Comparison of ENCODE assay signal across 9 cellular contexts in the genomic region with DNA sequence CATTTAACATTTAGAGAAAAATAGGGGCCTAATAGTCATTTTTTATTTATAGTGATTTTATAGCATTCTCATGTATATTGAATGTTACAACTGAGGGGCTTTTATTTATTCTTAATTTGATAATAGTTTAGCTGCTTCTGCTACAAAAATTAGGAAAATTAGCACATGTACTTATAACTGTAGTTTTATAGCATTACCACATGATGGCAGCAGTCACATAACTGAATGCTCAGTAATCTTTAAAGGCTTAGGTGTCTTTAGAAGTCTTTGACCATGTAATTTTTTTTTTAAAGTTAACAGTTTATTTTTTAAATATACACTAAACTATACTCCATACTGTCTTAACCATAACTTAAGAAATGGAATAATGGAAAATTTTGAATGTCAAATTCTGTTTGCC.
DNase-seq lines count a peak whose midpoint lies in the region; ATAC-seq and TF ChIP-seq lines count a peak whose summit lies in the region.
"Had no signal": no experiment of that assay in that cellular context is flagged by ENCODE, and none has a peak within 500 bp of the region (broad histone marks: within the 10 kb centered on the region; RNA-seq: fewer than 3 reads in every experiment).

No MANE protein-coding gene starts in this region.

- H3K9ac ChIP-seq in HCT116 (ENCODE audit: low read length): no peak overlapping the region

- CTCF ChIA-PET in Caco-2 (lab: Charles Lee): interaction anchor here (1.3 kb wide), 1 partner anchor 318 kb away, joined by 4 read pairs; no protein-coding TSS in a partner anchor
- CTCF ChIA-PET in HCT116 (lab: Charles Lee): no interaction called here

- H3K79me2 ChIP-seq in HCT116 (ENCODE audit: insufficient read depth, low read length): no peaks in the 10 kb centered on the region

- H3K4me3 Mint-ChIP-seq in Caco-2 (ENCODE audit: unreplicated experiment): no peak overlapping the region
- H3K4me3 Mint-ChIP-seq: memory B cell had no signal

- DNase-seq in Caco-2 (peak in 1 of 2 experiments; percentile 7), HCT116 (ENCODE audit: low read depth, low spot score) (no peak), SK-MEL-5 (ENCODE audit: low read depth, low spot score) (peak; percentile 43), fibroblast of the conjunctiva (ENCODE audit: low read depth) (peak; percentile 38), superior temporal gyrus (ENCODE audit: extremely low spot score) (peak; percentile 19), nucleus accumbens (lab: John Stamatoyannopoulos, UW) (no peak), OCI-M2 (lab: John Stamatoyannopoulos, UW; ENCODE audit: unreplicated experiment) (no peak)

- ATAC-seq in HCT116 (peak; percentile 49; the same call in 1 of the 2 replicates), HG02798 (IDR thresholded peaks at IDR 0.05; ENCODE audit: poor library complexity, unreplicated experiment) (no peak)

- H3K36me3 Mint-ChIP-seq in Caco-2 (ENCODE audit: insufficient read depth, unreplicated experiment): peaks cover 48% of the 10 kb centered on the region

- H3K4me3 ChIP-seq in Caco-2 (ENCODE audit: low read depth, low read length) (no peak overlapping the region), HCT116 (replicated peaks in 1 of 2; ENCODE audit: low read depth in 1 of 2, low read length in 2 of 2) (no peak overlapping the region)

- no TSS peak for BruUV-seq in Caco-2 (replicated peaks; lab: Mats Ljungman, UMichigan)
- no TSS peak for BruUV-seq in HCT116 (replicated peaks; lab: Mats Ljungman, UMichigan)

- H4K20me1 ChIP-seq in HCT116 (ENCODE audit: insufficient read depth): no peaks in the 10 kb centered on the region

- POLR2A ChIA-PET in Caco-2 (lab: Charles Lee): no interaction called here
- POLR2A ChIA-PET in HCT116 (lab: Charles Lee): no interaction called here

- H3K4me2 ChIP-seq in HCT116 (ENCODE audit: low read length): no peak overlapping the region

- H3K4me1 Mint-ChIP-seq in Caco-2 (ENCODE audit: low read depth, unreplicated experiment): no peaks in the 10 kb centered on the region
- H3K4me1 Mint-ChIP-seq: memory B cell had no signal

- TF ChIP-seq RAD21 in HCT116 (IDR thresholded peaks at IDR 0.05; ENCODE audit: low read depth): peak; percentile 24; the same call in 1 of the 2 replicates

- TF ChIP-seq CTCF in Caco-2 (IDR thresholded peaks at IDR 0.05; ENCODE audit: insufficient read depth in 1 of 2, low read depth in 1 of 2, low read length in 1 of 2, severe bottlenecking in 1 of 2, unreplicated experiment in 1 of 2) (peak; percentile 15 to 42), HCT116 (IDR thresholded peaks at IDR 0.05 in 2 of 3, conservative IDR thresholded peaks at IDR 0.05 in 1 of 3; ENCODE audit: borderline replicate concordance in 1 of 3, insufficient read depth in 1 of 3, low read depth in 2 of 3, low read length in 2 of 3) (peak; percentile 7 to 42 (median 22); a peak in 3 of 6 replicates)

- H3K27me3 ChIP-seq in Caco-2 (replicated peaks; ENCODE audit: control insufficient read depth, insufficient read depth, low read length) (no peaks in the 10 kb centered on the region), HCT116 (ENCODE audit: insufficient read depth, low read length) (no peaks in the 10 kb centered on the region)

- H3K36me3 ChIP-seq in Caco-2 (ENCODE audit: control insufficient read depth, insufficient read depth, low read length) (no peaks in the 10 kb centered on the region), HCT116 (ENCODE audit: control insufficient read depth in 1 of 2, insufficient read depth in 2 of 2, low read length in 2 of 2) (peaks cover 0 to 12% of the 10 kb centered on the region in 2 experiments; a peak in 2 of 4 replicates)

- intact Hi-C loops in Caco-2 (cut with micrococcal nuclease; ENCODE audit: unreplicated experiment): loop anchor here (5.0 kb wide), 1 partner anchor 114 kb away; no protein-coding TSS in a partner anchor
- intact Hi-C loops in HCT116 (cut with micrococcal nuclease): loop anchor here (10.0 kb wide), 1 partner anchor 287 kb away; no protein-coding TSS in a partner anchor

- in situ Hi-C loops in SK-MEL-5 (cut with HindIII; ENCODE audit: low pct_unique_long_range_greater_than_20kb, low sequenced_read_pairs): no loop called here

- no peaks in the 10 kb centered on the region for H3K9me3 Mint-ChIP-seq in Caco-2 (ENCODE audit: unreplicated experiment)
- H3K9me3 Mint-ChIP-seq: memory B cell had no signal

- H3K4me1 ChIP-seq in Caco-2: no peaks in the 10 kb centered on the region
- no peaks in the 10 kb centered on the region for H3K4me1 ChIP-seq in HCT116 (ENCODE audit: control insufficient read depth in 1 of 2, insufficient read depth in 2 of 2, low read length in 2 of 2)

- no peak overlapping the region for H3K27ac ChIP-seq in HCT116 (ENCODE audit: low read depth, low read length)

- no peaks in the 10 kb centered on the region for H3K9me3 ChIP-seq in Caco-2
- no peaks in the 10 kb centered on the region for H3K9me3 ChIP-seq in HCT116 (ENCODE audit: control insufficient read depth in 1 of 2, insufficient read depth in 1 of 2, low read depth in 1 of 2, low read length in 2 of 2)

- no peaks in the 10 kb centered on the region for H3K9me2 ChIP-seq in HCT116 (ENCODE audit: insufficient read depth)

- H3K27ac Mint-ChIP-seq in Caco-2 (ENCODE audit: unreplicated experiment): no peak overlapping the region
- H3K27ac Mint-ChIP-seq: memory B cell had no signal

- no peak overlapping the region for H2AFZ ChIP-seq in HCT116 (ENCODE audit: low read depth, low read length, poor library complexity, severe bottlenecking)

- RAD21 ChIA-PET in HCT116 (lab: Charles Lee; ENCODE audit: low non-redundant PET in 1 of 2, low total read pairs in 2 of 2, uncharacterized antibody in 2 of 2, unreplicated experiment in 2 of 2): no interaction called here

- no peak for TF ChIP-seq POLR2A in HCT116 (IDR thresholded peaks at IDR 0.05; ENCODE audit: borderline replicate concordance, extremely low read depth, insufficient read depth, insufficient read length)

- no peaks in the 10 kb centered on the region for H3K27me3 Mint-ChIP-seq in Caco-2 (ENCODE audit: insufficient read depth, unreplicated experiment)
- H3K27me3 Mint-ChIP-seq: memory B cell had no signal

TF ChIP-seq in HCT116, 20 proteins besides CTCF, POLR2A, EP300 and RAD21 (continues in another document):
- no peak for TF ChIP-seq TCF7L2 (IDR thresholded peaks at IDR 0.05; ENCODE audit: borderline replicate concordance, extremely low read depth, insufficient read depth, insufficient read length)
- no peak for TF ChIP-seq SRF (IDR thresholded peaks at IDR 0.05; ENCODE audit: low read depth)
- TF ChIP-seq, protein P1, sequence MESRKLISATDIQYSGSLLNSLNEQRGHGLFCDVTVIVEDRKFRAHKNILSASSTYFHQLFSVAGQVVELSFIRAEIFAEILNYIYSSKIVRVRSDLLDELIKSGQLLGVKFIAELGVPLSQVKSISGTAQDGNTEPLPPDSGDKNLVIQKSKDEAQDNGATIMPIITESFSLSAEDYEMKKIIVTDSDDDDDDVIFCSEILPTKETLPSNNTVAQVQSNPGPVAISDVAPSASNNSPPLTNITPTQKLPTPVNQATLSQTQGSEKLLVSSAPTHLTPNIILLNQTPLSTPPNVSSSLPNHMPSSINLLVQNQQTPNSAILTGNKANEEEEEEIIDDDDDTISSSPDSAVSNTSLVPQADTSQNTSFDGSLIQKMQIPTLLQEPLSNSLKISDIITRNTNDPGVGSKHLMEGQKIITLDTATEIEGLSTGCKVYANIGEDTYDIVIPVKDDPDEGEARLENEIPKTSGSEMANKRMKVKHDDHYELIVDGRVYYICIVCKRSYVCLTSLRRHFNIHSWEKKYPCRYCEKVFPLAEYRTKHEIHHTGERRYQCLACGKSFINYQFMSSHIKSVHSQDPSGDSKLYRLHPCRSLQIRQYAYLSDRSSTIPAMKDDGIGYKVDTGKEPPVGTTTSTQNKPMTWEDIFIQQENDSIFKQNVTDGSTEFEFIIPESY (IDR thresholded peaks at IDR 0.05; ENCODE audit: extremely low read depth, insufficient replicate concordance, low read length): no peak
- no peak for TF ChIP-seq CBX3 (IDR thresholded peaks at IDR 0.05; ENCODE audit: low read depth)
- no peak for TF ChIP-seq SP1 (IDR thresholded peaks at IDR 0.05; ENCODE audit: low read depth)
- TF ChIP-seq POLR2AphosphoS5 (IDR thresholded peaks at IDR 0.05; ENCODE audit: low read depth, low read length): no peak
- TF ChIP-seq EZH2 (IDR thresholded peaks at IDR 0.05): no peak
- no peak for TF ChIP-seq ZFX (IDR thresholded peaks at IDR 0.05)
- TF ChIP-seq EZH2phosphoT487 (IDR thresholded peaks at IDR 0.05; ENCODE audit: borderline replicate concordance): no peak
- TF ChIP-seq, protein P2, sequence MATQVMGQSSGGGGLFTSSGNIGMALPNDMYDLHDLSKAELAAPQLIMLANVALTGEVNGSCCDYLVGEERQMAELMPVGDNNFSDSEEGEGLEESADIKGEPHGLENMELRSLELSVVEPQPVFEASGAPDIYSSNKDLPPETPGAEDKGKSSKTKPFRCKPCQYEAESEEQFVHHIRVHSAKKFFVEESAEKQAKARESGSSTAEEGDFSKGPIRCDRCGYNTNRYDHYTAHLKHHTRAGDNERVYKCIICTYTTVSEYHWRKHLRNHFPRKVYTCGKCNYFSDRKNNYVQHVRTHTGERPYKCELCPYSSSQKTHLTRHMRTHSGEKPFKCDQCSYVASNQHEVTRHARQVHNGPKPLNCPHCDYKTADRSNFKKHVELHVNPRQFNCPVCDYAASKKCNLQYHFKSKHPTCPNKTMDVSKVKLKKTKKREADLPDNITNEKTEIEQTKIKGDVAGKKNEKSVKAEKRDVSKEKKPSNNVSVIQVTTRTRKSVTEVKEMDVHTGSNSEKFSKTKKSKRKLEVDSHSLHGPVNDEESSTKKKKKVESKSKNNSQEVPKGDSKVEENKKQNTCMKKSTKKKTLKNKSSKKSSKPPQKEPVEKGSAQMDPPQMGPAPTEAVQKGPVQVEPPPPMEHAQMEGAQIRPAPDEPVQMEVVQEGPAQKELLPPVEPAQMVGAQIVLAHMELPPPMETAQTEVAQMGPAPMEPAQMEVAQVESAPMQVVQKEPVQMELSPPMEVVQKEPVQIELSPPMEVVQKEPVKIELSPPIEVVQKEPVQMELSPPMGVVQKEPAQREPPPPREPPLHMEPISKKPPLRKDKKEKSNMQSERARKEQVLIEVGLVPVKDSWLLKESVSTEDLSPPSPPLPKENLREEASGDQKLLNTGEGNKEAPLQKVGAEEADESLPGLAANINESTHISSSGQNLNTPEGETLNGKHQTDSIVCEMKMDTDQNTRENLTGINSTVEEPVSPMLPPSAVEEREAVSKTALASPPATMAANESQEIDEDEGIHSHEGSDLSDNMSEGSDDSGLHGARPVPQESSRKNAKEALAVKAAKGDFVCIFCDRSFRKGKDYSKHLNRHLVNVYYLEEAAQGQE (IDR thresholded peaks at IDR 0.05; ENCODE audit: low read depth): no peak
- TF ChIP-seq, protein P3, sequence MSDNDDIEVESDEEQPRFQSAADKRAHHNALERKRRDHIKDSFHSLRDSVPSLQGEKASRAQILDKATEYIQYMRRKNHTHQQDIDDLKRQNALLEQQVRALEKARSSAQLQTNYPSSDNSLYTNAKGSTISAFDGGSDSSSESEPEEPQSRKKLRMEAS (IDR thresholded peaks at IDR 0.05): no peak
- TF ChIP-seq, protein P4, sequence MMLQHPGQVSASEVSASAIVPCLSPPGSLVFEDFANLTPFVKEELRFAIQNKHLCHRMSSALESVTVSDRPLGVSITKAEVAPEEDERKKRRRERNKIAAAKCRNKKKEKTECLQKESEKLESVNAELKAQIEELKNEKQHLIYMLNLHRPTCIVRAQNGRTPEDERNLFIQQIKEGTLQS (IDR thresholded peaks at IDR 0.05): no peak

Comparison
In these comparisons a context has a peak if more than half of its experiments do, and no peak if none do; other contexts are left out.
1. DNase-seq: peak in SK-MEL-5 (single experiment), fibroblast of the conjunctiva (single experiment) and superior temporal gyrus (single experiment); none in HCT116 (single experiment), nucleus accumbens (0 of 56) and OCI-M2 (single experiment).